In the genomic region with DNA sequence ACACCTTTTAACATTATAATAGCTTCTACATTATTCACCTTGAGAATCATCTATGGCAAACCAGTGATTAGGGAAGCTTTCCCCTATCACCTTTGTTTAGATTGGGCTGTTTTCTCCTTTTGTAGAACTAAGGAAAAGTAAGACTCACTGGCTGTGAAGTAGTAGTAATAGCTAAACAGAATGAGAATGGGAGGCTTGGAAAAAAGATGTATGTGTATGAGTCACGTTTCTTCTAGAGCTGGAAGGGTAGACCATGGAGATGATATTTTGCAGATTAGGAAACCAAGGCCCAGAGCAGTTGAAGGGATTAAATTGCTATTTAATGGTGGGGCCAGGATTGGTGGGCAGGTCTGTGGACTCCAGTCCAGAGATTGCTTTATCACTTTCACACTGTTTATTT, we compare ENCODE assay signal across 12 cellular contexts. TPM values are rescaled to one million over a fixed set of nuclear protein-coding genes. Genes with fewer than 3 reads are reported as not detected.
DNase-seq lines count a peak whose midpoint lies in the region; TF ChIP-seq lines count a peak whose summit lies in the region.
"Had no signal": no experiment of that assay in that cellular context is flagged by ENCODE, and none has a peak within 500 bp of the region (broad histone marks: within the 10 kb centered on the region; RNA-seq: fewer than 3 reads in every experiment).

No MANE protein-coding gene starts in this region.

- DNase-seq in DMS 273 (lab: John Stamatoyannopoulos, UW; ENCODE audit: unreplicated experiment) (peak; percentile 19), DMS 273 treated with DMSO at 0.1 percent for 48 hours (lab: John Stamatoyannopoulos, UW) (no peak), glutamatergic neuron (no peak), A673 (ENCODE audit: low spot score) (no peak)
- DNase-seq in activated CD4-positive, alpha-beta T cell treated with anti-CD3 and anti-CD28 coated beads, Interleukin-2, amount 50 U/mL, for 1 hour: no peak
- no peak for DNase-seq in activated CD4-positive, alpha-beta T cell treated with anti-CD3 and anti-CD28 coated beads, Interleukin-2, amount 50 U/mL, for 4 hours
- DNase-seq: NCI-H1930, SHP77 treated with DMSO at 0.1 percent for 48 hours had no signal

- H3K27ac ChIP-seq in stomach smooth muscle (ENCODE audit: low read length) (no peak overlapping the region), A673 (ENCODE audit: low read depth, low read length, poor library complexity, severe bottlenecking) (no peak overlapping the region)
- H3K27ac ChIP-seq: 22Rv1, HL-60 had no signal

- peaks cover 6% of the 10 kb centered on the region for H3K27me3 Mint-ChIP-seq in glutamatergic neuron (ENCODE audit: unreplicated experiment)

- POLR2A ChIA-PET in A673 (lab: Charles Lee; ENCODE audit: low non-redundant PET): no interaction called here

- H3K9ac ChIP-seq in stomach smooth muscle (ENCODE audit: low read length in 2 of 2): no peak overlapping the region

- H3K4me3 ChIP-seq in WI38 (ENCODE audit: low read depth, low read length) (peak overlapping the region; percentile 91), stomach smooth muscle (ENCODE audit: low read length in 2 of 2) (peak overlapping the region; percentile 23 to 54), A673 (ENCODE audit: low read depth, low read length, poor library complexity, severe bottlenecking) (no peak overlapping the region)

- no peak overlapping the region for H3K27ac Mint-ChIP-seq in glutamatergic neuron (ENCODE audit: unreplicated experiment)

- H3K9me3 ChIP-seq in stomach smooth muscle (ENCODE audit: control insufficient read depth in 2 of 2, low read length in 2 of 2) (no peaks in the 10 kb centered on the region), A673 (ENCODE audit: low read depth, low read length, poor library complexity, severe bottlenecking) (no peaks in the 10 kb centered on the region)

- BruUV-seq in A673 (replicated peaks; lab: Mats Ljungman, UMichigan): no TSS peak

- no peaks in the 10 kb centered on the region for H3K36me3 Mint-ChIP-seq in glutamatergic neuron (ENCODE audit: unreplicated experiment)

- H3K4me1 ChIP-seq in stomach smooth muscle (ENCODE audit: control insufficient read depth, insufficient read depth, low read length) (peaks cover 20% of the 10 kb centered on the region), A673 (ENCODE audit: insufficient read depth, low read length, poor library complexity, severe bottlenecking) (peaks cover 26% of the 10 kb centered on the region)

- H3K36me3 ChIP-seq in stomach smooth muscle (ENCODE audit: control insufficient read depth in 2 of 2, insufficient read depth in 2 of 2, low read length in 2 of 2): no peaks in the 10 kb centered on the region
- H3K36me3 ChIP-seq in A673 (ENCODE audit: insufficient read depth, low read length, poor library complexity, severe bottlenecking): no peaks in the 10 kb centered on the region

- intact Hi-C loops in A673 (cut with micrococcal nuclease; ENCODE audit: unreplicated experiment): no loop called here

- peak overlapping the region; percentile 23 for H3K4me3 Mint-ChIP-seq in glutamatergic neuron (ENCODE audit: unreplicated experiment)

- TF ChIP-seq CTCF in WI38 (IDR thresholded peaks at IDR 0.05; ENCODE audit: low read depth, low read length) (no peak), glutamatergic neuron (IDR thresholded peaks at IDR 0.05; ENCODE audit: partially characterized antibody, unreplicated experiment) (no peak), A673 (conservative IDR thresholded peaks at IDR 0.05; ENCODE audit: low read depth, low read length) (no peak)

- CTCF ChIA-PET in A673 (lab: Charles Lee): no interaction called here

- no peaks in the 10 kb centered on the region for H3K27me3 ChIP-seq in stomach smooth muscle (ENCODE audit: control insufficient read depth in 1 of 2, insufficient read depth in 2 of 2, low read length in 2 of 2)
- no peaks in the 10 kb centered on the region for H3K27me3 ChIP-seq in A673 (replicated peaks; ENCODE audit: insufficient read depth, low read depth, low read length, poor library complexity)

- peaks cover 21% of the 10 kb centered on the region for H3K4me1 Mint-ChIP-seq in glutamatergic neuron (ENCODE audit: low read depth, unreplicated experiment)

- peaks cover 4% of the 10 kb centered on the region for H3K9me3 Mint-ChIP-seq in glutamatergic neuron (ENCODE audit: unreplicated experiment)

RNA-seq across cellular contexts. Expression of a gene that starts 2.1 kb away (rescaled TPM):
- total RNA-seq in glutamatergic neuron (ENCODE audit: unreplicated experiment) (8.5 TPM), A673 (2021) (13.7 and 15.1 TPM in 2 replicates)
